In the genomic region with DNA sequence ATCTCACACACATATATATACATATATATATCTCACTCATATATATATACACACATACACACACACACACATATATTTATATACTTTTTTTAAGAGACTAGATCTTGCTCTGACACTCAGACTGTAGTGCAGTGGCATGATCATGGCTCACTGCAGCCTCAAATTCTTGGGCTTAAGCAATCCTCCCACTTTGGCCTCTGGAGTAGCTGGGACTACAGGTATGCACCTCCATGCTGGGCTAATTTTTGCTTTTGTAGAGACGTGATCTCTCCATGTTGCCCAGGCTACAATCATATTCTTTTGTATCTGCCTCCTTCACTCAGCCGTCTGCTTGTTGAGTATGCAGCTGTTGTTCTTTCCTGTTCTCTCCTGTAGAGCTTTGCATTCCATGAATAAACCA, we compare ENCODE assay signal across 27 cellular contexts.
"Had no signal": no experiment of that assay in that cellular context is flagged by ENCODE, and none has a peak within 500 bp of the region (broad histone marks: within the 10 kb centered on the region; RNA-seq: fewer than 3 reads in every experiment).

No MANE protein-coding gene starts in this region.

- H3K4me3 ChIP-seq: left lung, lower lobe of right lung, neural progenitor cell, ovary, right atrium auricular region, skin epidermis, suprapubic skin, thoracic aorta, tibial artery, uterus had no signal

- H2AFZ ChIP-seq: neural progenitor cell had no signal

- H3K27ac ChIP-seq: left lung, lower lobe of right lung, neural progenitor cell, ovary, right atrium auricular region, skin epidermis, suprapubic skin, thoracic aorta, tibial artery, uterus had no signal

- H3K9ac ChIP-seq: neural progenitor cell had no signal

- H3K4me3 Mint-ChIP-seq: natural killer cell, nephron progenitor cell, neural progenitor cell, type B pancreatic cell had no signal

- H3K9me3 ChIP-seq: left lung, lower lobe of right lung, ovary, right atrium auricular region, suprapubic skin, thoracic aorta, tibial artery, uterus had no signal

- H3K9me3 Mint-ChIP-seq: natural killer cell, nephron progenitor cell, neural progenitor cell, type B pancreatic cell had no signal

- DNase-seq: hippocampal formation; immature natural killer cell; kidney; left colon; left lung; lower lobe of right lung; mammary epithelial cell; mesenchymal stem cell; natural killer cell; nephron progenitor cell; ovary; stimulated activated CD4-positive, alpha-beta T cell treated with anti-CD3 and anti-CD28 coated beads, Interleukin-12 subunit alpha, Interleukin-12 subunit beta, amount 100 ng/mL, for 4 hours; stimulated activated CD4-positive, alpha-beta T cell treated with anti-CD3 and anti-CD28 coated beads, Interleukin-15, amount 100 ng/mL, for 24 hours; stimulated activated CD4-positive, alpha-beta T cell treated with anti-CD3 and anti-CD28 coated beads, Interleukin-2, amount 100 ng/mL, for 24 hours; stimulated activated CD4-positive, alpha-beta T cell treated with anti-CD3 and anti-CD28 coated beads, Interleukin-4, amount 100 ng/mL, for 1 hour; stimulated activated naive B cell treated with anti-CD40 and anti-IgM and Interleukin-4, amounts not matched to agents 10 μg/mL and 1 μg/mL and 100 μg/mL, for 72 hours; stimulated activated naive CD8-positive, alpha-beta T cell treated with anti-CD3 and anti-CD28 coated beads, Interleukin-15, Interleukin-2, amounts not matched to agents 100 U/mL and 50 U/mL, for 24 hours; tibial artery; uterus had no signal

- H3K27ac Mint-ChIP-seq: nephron progenitor cell, neural progenitor cell, progenitor cell of endocrine pancreas, type B pancreatic cell had no signal

- H3K27me3 ChIP-seq: left lung, neural progenitor cell, ovary, right atrium auricular region, suprapubic skin, tibial artery, uterus had no signal

- ATAC-seq: left colon; natural killer cell; sciatic nerve; stimulated activated naive B cell treated with anti-CD40 and anti-IgM and Interleukin-4, amounts not matched to agents 10 μg/mL and 1 μg/mL and 100 μg/mL, for 72 hours; stimulated activated naive CD8-positive, alpha-beta T cell treated with anti-CD3 and anti-CD28 coated beads, Interleukin-15, Interleukin-2, amounts not matched to agents 100 U/mL and 50 U/mL, for 24 hours had no signal

- H3K4me1 ChIP-seq: neural progenitor cell, right atrium auricular region, suprapubic skin, tibial artery, uterus had no signal

- H3K36me3 Mint-ChIP-seq: natural killer cell; neural progenitor cell; stimulated activated naive B cell treated with anti-CD40 and anti-IgM and Interleukin-4, amounts not matched to agents 10 μg/mL and 1 μg/mL and 100 μg/mL, for 72 hours; type B pancreatic cell had no signal

- H3K4me2 ChIP-seq: neural progenitor cell had no signal

- H3K36me3 ChIP-seq: left lung, lower lobe of right lung, neural progenitor cell, ovary, right atrium auricular region, suprapubic skin, thoracic aorta, tibial artery, uterus had no signal
